Comparison of ENCODE assay signal across 20 cellular contexts in the genomic region with DNA sequence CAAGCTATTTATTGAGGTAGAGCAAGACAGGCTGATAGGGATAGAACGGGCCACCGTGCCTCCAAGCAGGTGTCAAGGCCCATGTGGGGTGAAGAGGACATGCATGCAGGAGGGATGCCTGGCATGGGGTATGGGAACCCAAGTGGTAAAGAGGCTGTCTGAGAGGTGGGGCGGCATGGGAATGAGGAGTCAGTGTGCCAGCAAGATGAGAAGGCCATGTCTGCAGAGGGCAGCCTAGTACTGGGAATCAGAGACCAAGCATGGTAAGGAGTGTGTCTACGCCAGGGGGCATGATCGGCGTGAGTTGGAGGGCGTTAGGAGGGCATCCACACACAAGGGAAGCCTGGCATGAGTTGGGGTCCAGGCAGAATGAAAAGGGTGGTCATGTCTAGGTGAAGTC.
DNase-seq lines count a peak whose midpoint lies in the region; ATAC-seq, FAIRE-seq and TF ChIP-seq lines count a peak whose summit lies in the region.
"Had no signal": no experiment of that assay in that cellular context is flagged by ENCODE, and none has a peak within 500 bp of the region (broad histone marks: within the 10 kb centered on the region; RNA-seq: fewer than 3 reads in every experiment).

No MANE protein-coding gene starts in this region.

- no peaks in the 10 kb centered on the region for H3K79me2 ChIP-seq in astrocyte (ENCODE audit: insufficient read depth, low read length)

- H3K27me3 ChIP-seq in HUES48 (ENCODE audit: control insufficient read depth, insufficient read depth, low read length) (no peaks in the 10 kb centered on the region), astrocyte (ENCODE audit: insufficient read depth, low read length) (no peaks in the 10 kb centered on the region)
- H3K27me3 ChIP-seq: SJCRH30, uterus had no signal

- no peak for ATAC-seq in HG03460 (IDR thresholded peaks at IDR 0.05; ENCODE audit: unreplicated experiment)
- no peak for ATAC-seq in GM19351 (IDR thresholded peaks at IDR 0.05; ENCODE audit: unreplicated experiment)
- no peak for ATAC-seq in HG02678 (IDR thresholded peaks at IDR 0.05; ENCODE audit: unreplicated experiment)
- ATAC-seq: activated T-cell treated with anti-CD3 and anti-CD28 coated beads, Interleukin-2, amount 50 U/mL, for 72 hours; stimulated activated naive CD8-positive, alpha-beta T cell treated with anti-CD3 and anti-CD28 coated beads, Interleukin-15, Interleukin-2, amounts not matched to agents 100 U/mL and 50 U/mL, for 24 hours had no signal

- H3K4me1 Mint-ChIP-seq in astrocyte (ENCODE audit: low read depth, unreplicated experiment), result peaks cover 47% of the 10 kb centered on the region
- H3K4me1 Mint-ChIP-seq: activated naive CD8-positive, alpha-beta T cell treated with anti-CD3 and anti-CD28 coated beads, Interleukin-2, amount 10 ng/mL, durations not matched to agents 7 days and 5 days; immature natural killer cell had no signal

- no peak overlapping the region for H3K4me3 Mint-ChIP-seq in astrocyte (ENCODE audit: unreplicated experiment)
- H3K4me3 Mint-ChIP-seq: activated naive CD8-positive, alpha-beta T cell treated with anti-CD3 and anti-CD28 coated beads, Interleukin-2, amount 10 ng/mL, durations not matched to agents 7 days and 5 days; activated T-cell treated with anti-CD3 and anti-CD28 coated beads, Interleukin-2, amount 50 U/mL, for 72 hours; CD4-positive, alpha-beta T cell; immature natural killer cell; mesothelial cell of epicardium had no signal

- FAIRE-seq in astrocyte (lab: Jason Lieb, UNC), result no peak

- no peak overlapping the region for H3K4me2 ChIP-seq in astrocyte (ENCODE audit: low read length)

- H3K4me1 ChIP-seq in HUES48 (ENCODE audit: control insufficient read depth, insufficient read depth, low read length) (peaks cover 18% of the 10 kb centered on the region), astrocyte (ENCODE audit: insufficient read depth, low read length) (peaks cover 12% of the 10 kb centered on the region)
- H3K4me1 ChIP-seq: uterus had no signal

- no peaks in the 10 kb centered on the region for H3K36me3 Mint-ChIP-seq in astrocyte (ENCODE audit: low read depth, unreplicated experiment)
- H3K36me3 Mint-ChIP-seq: activated naive CD8-positive, alpha-beta T cell treated with anti-CD3 and anti-CD28 coated beads, Interleukin-2, amount 10 ng/mL, durations not matched to agents 7 days and 5 days; immature natural killer cell; mesothelial cell of epicardium had no signal

- DNase-seq in astrocyte (ENCODE audit: low read depth), result no peak
- peak in 43 of 56 donors; percentile 3 to 70 (median 38) for DNase-seq in nucleus accumbens (lab: John Stamatoyannopoulos, UW)
- DNase-seq in NCI-H345 (lab: John Stamatoyannopoulos, UW), result no peak
- DNase-seq: activated CD4-positive, alpha-beta T cell treated with anti-CD3 and anti-CD28 coated beads, Interleukin-2, amount 50 U/mL, for 48 hours; activated naive CD8-positive, alpha-beta T cell treated with anti-CD3 and anti-CD28 coated beads, Interleukin-2, amount 10 ng/mL, durations not matched to agents 7 days and 5 days; activated T-cell treated with anti-CD3 and anti-CD28 coated beads, Interleukin-2, amount 50 U/mL, for 72 hours; CD4-positive, alpha-beta T cell; central memory CD4-positive, alpha-beta T cell; foreskin fibroblast; immature natural killer cell; SJCRH30; stimulated activated naive CD8-positive, alpha-beta T cell treated with anti-CD3 and anti-CD28 coated beads, Interleukin-15, Interleukin-2, amounts not matched to agents 100 U/mL and 50 U/mL, for 24 hours; uterus had no signal

- H2AFZ ChIP-seq in astrocyte (ENCODE audit: low read depth, low read length), result no peak overlapping the region

- peaks cover 2% of the 10 kb centered on the region for H3K9me3 Mint-ChIP-seq in astrocyte (ENCODE audit: unreplicated experiment)

- H3K36me3 ChIP-seq in HUES48 (ENCODE audit: control insufficient read depth, insufficient read depth, low read length), result no peaks in the 10 kb centered on the region
- no peaks in the 10 kb centered on the region for H3K36me3 ChIP-seq in astrocyte (ENCODE audit: insufficient read depth, low read length)
- H3K36me3 ChIP-seq: SJCRH30, uterus had no signal

- no peak overlapping the region for H3K9ac ChIP-seq in HUES48 (ENCODE audit: low read depth, low read length)
- no peak overlapping the region for H3K9ac ChIP-seq in astrocyte (ENCODE audit: low read length)

- H3K27ac ChIP-seq in C4-2B, result no peak overlapping the region
- peak overlapping the region; percentile 79 for H3K27ac ChIP-seq in HUES48 (ENCODE audit: low read depth, low read length)
- no peak overlapping the region for H3K27ac ChIP-seq in astrocyte (ENCODE audit: low read depth, low read length)
- H3K27ac ChIP-seq: SJCRH30, skin epidermis, uterus had no signal

- peak overlapping the region; percentile 60 for H3K27ac Mint-ChIP-seq in astrocyte (ENCODE audit: unreplicated experiment)
- H3K27ac Mint-ChIP-seq: activated naive CD8-positive, alpha-beta T cell treated with anti-CD3 and anti-CD28 coated beads, Interleukin-2, amount 10 ng/mL, durations not matched to agents 7 days and 5 days; activated T-cell treated with anti-CD3 and anti-CD28 coated beads, Interleukin-2, amount 50 U/mL, for 72 hours; CD4-positive, alpha-beta T cell; immature natural killer cell; mesothelial cell of epicardium had no signal

- no peaks in the 10 kb centered on the region; the same call in 1 of the 2 replicates for H3K9me3 ChIP-seq in HUES48 (ENCODE audit: control insufficient read depth, insufficient read depth, low read length)
- H3K9me3 ChIP-seq in astrocyte (ENCODE audit: insufficient read depth, low read depth, low read length), result no peaks in the 10 kb centered on the region
- H3K9me3 ChIP-seq: uterus had no signal

- no peaks in the 10 kb centered on the region for H4K20me1 ChIP-seq in astrocyte (ENCODE audit: insufficient read depth, low read length)

- no peaks in the 10 kb centered on the region for H3K27me3 Mint-ChIP-seq in astrocyte (ENCODE audit: low read depth, unreplicated experiment)
- H3K27me3 Mint-ChIP-seq: activated naive CD8-positive, alpha-beta T cell treated with anti-CD3 and anti-CD28 coated beads, Interleukin-2, amount 10 ng/mL, durations not matched to agents 7 days and 5 days; CD4-positive, alpha-beta T cell had no signal

- TF ChIP-seq CTCF in C4-2B (conservative IDR thresholded peaks at IDR 0.05) (peak; percentile 10), astrocyte (IDR thresholded peaks at IDR 0.05; ENCODE audit: insufficient read depth, low read depth, low read length) (no peak)

- H3K4me3 ChIP-seq in HUES48 (ENCODE audit: low read depth, low read length) (no peak overlapping the region), astrocyte (ENCODE audit: insufficient read depth, low read depth, low read length) (no peak overlapping the region)
- H3K4me3 ChIP-seq: SJCRH30, skin epidermis, uterus had no signal

Comparison
In these comparisons a context has a peak if more than half of its experiments do, and no peak if none do; other contexts are left out.
1. DNase-seq: peak in nucleus accumbens (43 of 56); none in astrocyte (single experiment) and NCI-H345 (single experiment).